In genomic region chr14:92503756-92504491, GRCh38 we compare ENCODE assay signal across 10 cellular contexts. TPM values are rescaled to one million over a fixed set of nuclear protein-coding genes. Genes with fewer than 3 reads are reported as not detected.
DNase-seq lines count a peak whose midpoint lies in the region; ATAC-seq and TF ChIP-seq lines count a peak whose summit lies in the region.
"Had no signal": no experiment of that assay in that cellular context is flagged by ENCODE, and none has a peak within 500 bp of the region (broad histone marks: within the 10 kb centered on the region; RNA-seq: fewer than 3 reads in every experiment).

No MANE protein-coding gene starts in this region.

- POLR2A ChIA-PET in HCT116 (lab: Charles Lee), result no interaction called here

- no peaks in the 10 kb centered on the region for H3K9me2 ChIP-seq in HCT116 (ENCODE audit: insufficient read depth)

- BruUV-seq in HCT116 (replicated peaks; lab: Mats Ljungman, UMichigan), result no TSS peak

- no peak for TF ChIP-seq POLR2A in HCT116 (IDR thresholded peaks at IDR 0.05; ENCODE audit: borderline replicate concordance, extremely low read depth, insufficient read depth, insufficient read length)

- H3K79me2 ChIP-seq in HCT116 (ENCODE audit: insufficient read depth, low read length), result no peaks in the 10 kb centered on the region

- CTCF ChIA-PET in HCT116 (lab: Charles Lee), result no interaction called here

- TF ChIP-seq CTCF in HCT116 (IDR thresholded peaks at IDR 0.05 in 2 of 3, conservative IDR thresholded peaks at IDR 0.05 in 1 of 3; ENCODE audit: borderline replicate concordance in 1 of 3, insufficient read depth in 1 of 3, low read depth in 2 of 3, low read length in 2 of 3) (no peak), cardiac muscle cell (IDR thresholded peaks at IDR 0.05; ENCODE audit: low read depth, low read length) (no peak), psoas muscle (IDR thresholded peaks at IDR 0.05) (no peak)

- RAD21 ChIA-PET in HCT116 (lab: Charles Lee; ENCODE audit: low non-redundant PET in 1 of 2, low total read pairs in 2 of 2, uncharacterized antibody in 2 of 2, unreplicated experiment in 2 of 2), result no interaction called here

- no peaks in the 10 kb centered on the region for H3K9me3 ChIP-seq in HCT116 (ENCODE audit: control insufficient read depth in 1 of 2, insufficient read depth in 1 of 2, low read depth in 1 of 2, low read length in 2 of 2)
- H3K9me3 ChIP-seq in cardiac muscle cell (ENCODE audit: low read depth), result no peaks in the 10 kb centered on the region
- no peaks in the 10 kb centered on the region for H3K9me3 ChIP-seq in psoas muscle

- no peaks in the 10 kb centered on the region for H4K20me1 ChIP-seq in HCT116 (ENCODE audit: insufficient read depth)

- H3K4me2 ChIP-seq in HCT116 (ENCODE audit: low read length), result peak overlapping the region; percentile 65

- H3K4me3 ChIP-seq in HCT116 (replicated peaks in 1 of 2; ENCODE audit: low read depth in 1 of 2, low read length in 2 of 2), result peak overlapping the region in 1 of 2 experiments; percentile 13; a peak in 1 of 4 replicates
- H3K4me3 ChIP-seq in cardiac muscle cell, result no peak overlapping the region
- H3K4me3 ChIP-seq in psoas muscle, result no peak overlapping the region

- ATAC-seq in HCT116 (peak; percentile 90), psoas muscle (peak in 3 of 4 donors; percentile 36 to 58 (median 40)), HG02798 (IDR thresholded peaks at IDR 0.05; ENCODE audit: poor library complexity, unreplicated experiment) (no peak), HG03469 (IDR thresholded peaks at IDR 0.05; ENCODE audit: unreplicated experiment) (no peak)
- no peak for ATAC-seq in activated CD4-positive, CD25-positive, alpha-beta regulatory T cell treated with anti-CD3 and anti-CD28 coated beads, Interleukin-2, amount 50 U/mL, for 24 hours

- H3K36me3 ChIP-seq in HCT116 (ENCODE audit: control insufficient read depth in 1 of 2, insufficient read depth in 2 of 2, low read length in 2 of 2), result no peaks in the 10 kb centered on the region
- H3K36me3 ChIP-seq in cardiac muscle cell, result no peaks in the 10 kb centered on the region
- H3K36me3 ChIP-seq in psoas muscle (ENCODE audit: insufficient read depth in 1 of 2, low read depth in 1 of 2), result no peaks in the 10 kb centered on the region

- no peak overlapping the region for H2AFZ ChIP-seq in HCT116 (ENCODE audit: low read depth, low read length, poor library complexity, severe bottlenecking)

- no peak for TF ChIP-seq RAD21 in HCT116 (IDR thresholded peaks at IDR 0.05; ENCODE audit: low read depth)

- H3K4me1 ChIP-seq in HCT116 (ENCODE audit: control insufficient read depth in 1 of 2, insufficient read depth in 2 of 2, low read length in 2 of 2) (peaks cover 42 to 83% of the 10 kb centered on the region in 2 experiments), cardiac muscle cell (ENCODE audit: low read depth) (no peaks in the 10 kb centered on the region), psoas muscle (peaks cover 5% of the 10 kb centered on the region)

- peak overlapping the region; percentile 31 for H3K9ac ChIP-seq in HCT116 (ENCODE audit: low read length)

- DNase-seq in HCT116 (ENCODE audit: low read depth, low spot score), result peak; percentile 88
- DNase-seq in SW480 (ENCODE audit: low spot score), result peak; percentile 95
- DNase-seq in cardiac muscle cell (ENCODE audit: low read depth in 1 of 2, low spot score in 1 of 2), result peak; percentile 37 to 65
- DNase-seq in psoas muscle, result peak in 1 of 2 donors; percentile 12
- DNase-seq in T-helper 2 cell, result no peak
- DNase-seq: activated CD4-positive, alpha-beta T cell treated with anti-CD3 and anti-CD28 coated beads for 4 hours; NCI-H345 had no signal

- 33 to 50% (median 35%) methylated on average over 4 of the region's 4 CpGs for WGBS in psoas muscle, 3 donors

- intact Hi-C loops in HCT116 (cut with micrococcal nuclease) (no loop called here), psoas muscle (cut with DNase I) (no loop called here)

- H3K27me3 ChIP-seq in HCT116 (ENCODE audit: insufficient read depth, low read length) (no peaks in the 10 kb centered on the region), cardiac muscle cell (no peaks in the 10 kb centered on the region), psoas muscle (ENCODE audit: insufficient read depth in 3 of 3, low read length in 2 of 3) (no peaks in the 10 kb centered on the region)

- H3K27ac ChIP-seq in HCT116 (ENCODE audit: low read depth, low read length), result peak overlapping the region; percentile 52
- H3K27ac ChIP-seq in cardiac muscle cell, result no peak overlapping the region
- no peak overlapping the region for H3K27ac ChIP-seq in psoas muscle

TF ChIP-seq in HCT116, 20 proteins besides CTCF, POLR2A, EP300 and RAD21:
- TF ChIP-seq CEBPB (IDR thresholded peaks at IDR 0.05; ENCODE audit: low read depth) (no peak), TCF7L2 (IDR thresholded peaks at IDR 0.05; ENCODE audit: borderline replicate concordance, extremely low read depth, insufficient read depth, insufficient read length) (peak; percentile 88), ELF1 (IDR thresholded peaks at IDR 0.05; ENCODE audit: borderline replicate concordance, low read depth) (no peak), REST (IDR thresholded peaks at IDR 0.05; ENCODE audit: low read depth) (no peak), MAX (IDR thresholded peaks at IDR 0.05) (no peak), POLR2AphosphoS5 (IDR thresholded peaks at IDR 0.05; ENCODE audit: low read depth, low read length) (0 out of 2 replicates have a peak, but pooled peaks have one; percentile 49), ZBTB33 (IDR thresholded peaks at IDR 0.05; ENCODE audit: extremely low read depth, insufficient replicate concordance, low read length) (peak; percentile 75), YY1 (IDR thresholded peaks at IDR 0.05; ENCODE audit: extremely low read depth, insufficient replicate concordance, low read depth, low read length) (peak; percentile 24), SIN3A (IDR thresholded peaks at IDR 0.05; ENCODE audit: low read depth) (no peak), ATF3 (IDR thresholded peaks at IDR 0.05) (no peak), FOSL1 (IDR thresholded peaks at IDR 0.05; ENCODE audit: low read depth) (no peak), ZNF274 (IDR thresholded peaks at IDR 0.05; ENCODE audit: low read depth, low read length) (no peak)

RNA-seq across cellular contexts. Expression of gene RIN3, which starts 9.7 kb away (rescaled TPM):
- 22.2 TPM for total RNA-seq in HCT116 (2021; ENCODE audit: unreplicated experiment)
- 20.3 and 22.3 TPM in 2 replicates for polyA plus RNA-seq in HCT116 (2012)
- 0.81 and 5.4 TPM in 2 replicates for total RNA-seq in cardiac muscle cell
- polyA plus RNA-seq in cardiac muscle cell, result 3.5 and 5.5 TPM in 2 replicates
- 1 to 10 TPM; 3.8 to 8.7 (median 5.1) TPM for total RNA-seq in psoas muscle
- 1 to 10 TPM; 1.2 to 2.9 (median 1.5) TPM for polyA plus RNA-seq in psoas muscle

Comparison
In these comparisons a context has a peak if more than half of its experiments do, and no peak if none do; other contexts are left out.
1. ATAC-seq: peak in HCT116 (single experiment) and psoas muscle (3 of 4); none in activated CD4-positive, CD25-positive, alpha-beta regulatory T cell treated with anti-CD3 and anti-CD28 coated beads, Interleukin-2, amount 50 U/mL, for 24 hours (0 of 2), HG02798 (single experiment) and HG03469 (single experiment).
2. DNase-seq: peak in HCT116 (single experiment), SW480 (single experiment) and cardiac muscle cell (2 of 2); none in T-helper 2 cell (0 of 5).